Comparison of ENCODE assay signal across 31 cellular contexts in genomic region chr18:61169386-61169785, GRCh38.
"Had no signal": no experiment of that assay in that cellular context is flagged by ENCODE, and none has a peak within 500 bp of the region (broad histone marks: within the 10 kb centered on the region; RNA-seq: fewer than 3 reads in every experiment).

No MANE protein-coding gene starts in this region.

- DNase-seq: activated CD4-positive, alpha-beta memory T cell treated with anti-CD3 and anti-CD28 coated beads, Interleukin-2, amount 10 ng/mL, durations not matched to agents 7 days and 5 days; activated CD4-positive, alpha-beta T cell treated with anti-CD3 and anti-CD28 coated beads for 1 hour; activated CD4-positive, alpha-beta T cell treated with anti-CD3 and anti-CD28 coated beads for 4 hours; activated CD4-positive, alpha-beta T cell treated with anti-CD3 and anti-CD28 coated beads, Interleukin-2, amount 10 ng/mL, durations not matched to agents 7 days and 5 days; activated CD4-positive, alpha-beta T cell treated with anti-CD3 and anti-CD28 coated beads, Interleukin-2, amount 50 U/mL, for 4 hours; activated CD4-positive, CD25-positive, alpha-beta regulatory T cell; activated CD8-positive, alpha-beta memory T cell treated with anti-CD3 and anti-CD28 coated beads, Interleukin-2, amount 50 U/mL, for 48 hours; activated effector memory CD4-positive, alpha-beta T cell treated with anti-CD3 and anti-CD28 coated beads, Interleukin-2, amount 50 U/mL, for 16 hours; activated naive CD4-positive, alpha-beta T cell treated with anti-CD3 and anti-CD28 coated beads for 36 hours; activated naive CD8-positive, alpha-beta T cell treated with anti-CD3 and anti-CD28 coated beads for 36 hours; activated naive CD8-positive, alpha-beta T cell treated with anti-CD3 and anti-CD28 coated beads, Interleukin-2, amount 50 U/mL, for 24 hours; activated T-cell treated with anti-CD3 and anti-CD28 coated beads, Interleukin-2, amount 50 U/mL, for 4 hours; adrenal gland; amygdala; aorta; central memory CD4-positive, alpha-beta T cell; cerebellar nuclear complex; colonic mucosa; effector CD8-positive, alpha-beta T cell; erythroblast; foreskin keratinocyte; gastrocnemius medialis; glutamatergic neuron; heart left ventricle; T-helper 2 cell had no signal

- H3K27me3 Mint-ChIP-seq: activated CD4-positive, alpha-beta memory T cell treated with anti-CD3 and anti-CD28 coated beads, Interleukin-2, amount 10 ng/mL, durations not matched to agents 7 days and 5 days; activated CD4-positive, alpha-beta T cell treated with anti-CD3 and anti-CD28 coated beads, Interleukin-2, amount 10 ng/mL, durations not matched to agents 7 days and 5 days; activated naive CD4-positive, alpha-beta T cell treated with anti-CD3 and anti-CD28 coated beads, Interleukin-2, amount 50 U/mL, for 24 hours; activated naive CD8-positive, alpha-beta T cell treated with anti-CD3 and anti-CD28 coated beads for 36 hours; activated naive CD8-positive, alpha-beta T cell treated with anti-CD3 and anti-CD28 coated beads, Interleukin-2, amount 50 U/mL, for 24 hours; activated T-helper 17 cell treated with anti-CD3 and anti-CD28 coated beads, Interleukin-2, amount 50 U/mL, for 72 hours; brain had no signal

- H3K9me3 ChIP-seq: adrenal gland, breast epithelium, colonic mucosa, esophagus muscularis mucosa, gastrocnemius medialis, heart left ventricle had no signal

- H3K36me3 ChIP-seq: adrenal gland, breast epithelium, cardiac muscle cell, colonic mucosa, esophagus muscularis mucosa, gastrocnemius medialis, heart left ventricle had no signal

- H3K36me3 Mint-ChIP-seq: activated naive CD4-positive, alpha-beta T cell treated with anti-CD3 and anti-CD28 coated beads, Interleukin-2, amount 50 U/mL, for 24 hours; activated naive CD8-positive, alpha-beta T cell treated with anti-CD3 and anti-CD28 coated beads for 36 hours; brain had no signal

- H3K4me3 ChIP-seq: adrenal gland, breast epithelium, cardiac muscle cell, colonic mucosa, esophagus muscularis mucosa, gastrocnemius medialis, heart left ventricle had no signal

- H3K4me1 ChIP-seq: adrenal gland, breast epithelium, colonic mucosa, esophagus muscularis mucosa, foreskin keratinocyte, gastrocnemius medialis, heart left ventricle had no signal

- H3K4me1 Mint-ChIP-seq: activated CD4-positive, alpha-beta memory T cell treated with anti-CD3 and anti-CD28 coated beads, Interleukin-2, amount 10 ng/mL, durations not matched to agents 7 days and 5 days; activated CD4-positive, alpha-beta T cell treated with anti-CD3 and anti-CD28 coated beads, Interleukin-2, amount 10 ng/mL, durations not matched to agents 7 days and 5 days; activated naive CD4-positive, alpha-beta T cell treated with anti-CD3 and anti-CD28 coated beads, Interleukin-2, amount 50 U/mL, for 24 hours; activated naive CD8-positive, alpha-beta T cell treated with anti-CD3 and anti-CD28 coated beads for 36 hours; activated naive CD8-positive, alpha-beta T cell treated with anti-CD3 and anti-CD28 coated beads, Interleukin-2, amount 50 U/mL, for 24 hours; activated T-helper 17 cell treated with anti-CD3 and anti-CD28 coated beads, Interleukin-2, amount 50 U/mL, for 72 hours; brain had no signal

- H3K27ac Mint-ChIP-seq: activated CD4-positive, alpha-beta memory T cell treated with anti-CD3 and anti-CD28 coated beads, Interleukin-2, amount 10 ng/mL, durations not matched to agents 7 days and 5 days; activated CD4-positive, alpha-beta T cell treated with anti-CD3 and anti-CD28 coated beads, Interleukin-2, amount 10 ng/mL, durations not matched to agents 7 days and 5 days; activated naive CD4-positive, alpha-beta T cell treated with anti-CD3 and anti-CD28 coated beads for 36 hours; activated naive CD4-positive, alpha-beta T cell treated with anti-CD3 and anti-CD28 coated beads, Interleukin-2, amount 50 U/mL, for 24 hours; activated naive CD8-positive, alpha-beta T cell treated with anti-CD3 and anti-CD28 coated beads for 36 hours; activated naive CD8-positive, alpha-beta T cell treated with anti-CD3 and anti-CD28 coated beads, Interleukin-2, amount 50 U/mL, for 24 hours; activated T-helper 17 cell treated with anti-CD3 and anti-CD28 coated beads, Interleukin-2, amount 50 U/mL, for 72 hours; brain had no signal

- H3K9me3 Mint-ChIP-seq: activated CD4-positive, alpha-beta T cell treated with anti-CD3 and anti-CD28 coated beads, Interleukin-2, amount 10 ng/mL, durations not matched to agents 7 days and 5 days; activated naive CD4-positive, alpha-beta T cell treated with anti-CD3 and anti-CD28 coated beads for 36 hours; activated naive CD8-positive, alpha-beta T cell treated with anti-CD3 and anti-CD28 coated beads for 36 hours; brain had no signal

- H3K27ac ChIP-seq: adrenal gland, breast epithelium, cardiac muscle cell, colonic mucosa, esophagus muscularis mucosa, foreskin keratinocyte, gastrocnemius medialis, heart left ventricle had no signal

- H3K4me3 Mint-ChIP-seq: activated CD4-positive, alpha-beta memory T cell treated with anti-CD3 and anti-CD28 coated beads, Interleukin-2, amount 10 ng/mL, durations not matched to agents 7 days and 5 days; activated CD4-positive, alpha-beta T cell treated with anti-CD3 and anti-CD28 coated beads, Interleukin-2, amount 10 ng/mL, durations not matched to agents 7 days and 5 days; activated naive CD4-positive, alpha-beta T cell treated with anti-CD3 and anti-CD28 coated beads for 36 hours; activated naive CD4-positive, alpha-beta T cell treated with anti-CD3 and anti-CD28 coated beads, Interleukin-2, amount 50 U/mL, for 24 hours; activated naive CD8-positive, alpha-beta T cell treated with anti-CD3 and anti-CD28 coated beads for 36 hours; activated naive CD8-positive, alpha-beta T cell treated with anti-CD3 and anti-CD28 coated beads, Interleukin-2, amount 50 U/mL, for 24 hours; activated T-cell treated with anti-CD3 and anti-CD28 coated beads, Interleukin-2, amount 50 U/mL, for 4 hours; activated T-helper 17 cell treated with anti-CD3 and anti-CD28 coated beads, Interleukin-2, amount 50 U/mL, for 72 hours; brain had no signal

- H3K27me3 ChIP-seq: adrenal gland, breast epithelium, cardiac muscle cell, colonic mucosa, esophagus muscularis mucosa, foreskin keratinocyte, gastrocnemius medialis, heart left ventricle had no signal
